8 cellular contexts compared by ENCODE assay signal in the genomic region with DNA sequence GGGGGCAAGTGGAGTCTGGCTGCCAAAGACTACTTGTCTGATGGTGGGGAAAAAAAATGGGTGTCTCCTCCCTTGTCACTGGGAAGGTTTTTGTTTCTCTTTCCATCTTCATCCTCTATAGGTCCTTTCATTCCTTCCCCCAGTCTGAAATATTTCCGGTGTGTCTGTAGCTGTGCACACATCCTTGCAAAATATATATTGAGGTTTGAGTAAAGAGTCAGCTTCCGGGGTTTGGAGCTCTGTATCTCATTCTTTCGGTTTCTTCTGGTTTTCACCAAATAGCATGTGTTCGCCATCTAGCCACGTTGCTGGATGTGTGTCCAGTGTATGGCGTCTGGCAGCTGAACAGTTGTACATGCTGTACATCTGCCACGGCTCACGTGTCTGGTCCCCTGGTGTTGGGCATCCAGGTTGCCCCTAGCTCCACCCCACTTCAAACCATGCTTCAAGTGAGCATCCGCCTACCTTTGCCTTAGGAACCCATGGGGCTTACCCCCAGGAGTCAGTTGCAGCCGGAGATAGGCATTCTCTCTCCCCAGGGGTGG.
DNase-seq lines count a peak whose midpoint lies in the region; ATAC-seq and TF ChIP-seq lines count a peak whose summit lies in the region.

No MANE protein-coding gene starts in this region.

- H3K4me3 ChIP-seq in AG04450 (ENCODE audit: low read depth, low read length) (no peak overlapping the region), fibroblast of pulmonary artery (replicated peaks; ENCODE audit: low read depth, low read length) (no peak overlapping the region), thymus (ENCODE audit: low read length) (peak overlapping the region; percentile 20), ovary (no peak overlapping the region)

- WGBS in thymus, result 41% methylated on average over 10 of the region's 10 CpGs
- WGBS in ovary, 3 donors, result 86 to 90% (median 89%) methylated on average over 10 of the region's 10 CpGs

- ATAC-seq in GM19328 (IDR thresholded peaks at IDR 0.05; ENCODE audit: unreplicated experiment) (peak; percentile 33), HG03439 (IDR thresholded peaks at IDR 0.05; ENCODE audit: unreplicated experiment) (peak; percentile 40)

- POLR2A ChIA-PET in AG04450 (lab: Yijun Ruan, JAX), result interaction anchor here (1.6 kb wide), 1 partner anchor 46 kb away, joined by 5 read pairs; no protein-coding TSS in a partner anchor

- CTCF ChIA-PET in AG04450 (lab: Charles Lee), result no interaction called here

- intact Hi-C loops in ovary (cut with DNase I), result no loop called here

- no peak for TF ChIP-seq EP300 in ovary (IDR thresholded peaks at IDR 0.05)

- H3K4me1 ChIP-seq in thymus (ENCODE audit: control insufficient read depth, insufficient read depth, low read length) (peaks cover 13% of the 10 kb centered on the region), ovary (ENCODE audit: insufficient read depth) (no peaks in the 10 kb centered on the region)

- H3K9me3 ChIP-seq in AG04450 (ENCODE audit: control insufficient read depth, insufficient read depth, low read length) (no peaks in the 10 kb centered on the region), thymus (ENCODE audit: control insufficient read depth) (no peaks in the 10 kb centered on the region), ovary (no peaks in the 10 kb centered on the region)

- H3K27ac ChIP-seq in AG04450 (ENCODE audit: low read depth, low read length) (peak overlapping the region; percentile 39), thymus (ENCODE audit: low read depth) (peak overlapping the region; percentile 91), ovary (no peak overlapping the region)

- no peak for TF ChIP-seq CTCF in AG04450 (IDR thresholded peaks at IDR 0.05; ENCODE audit: low read depth, low read length)
- no peak for TF ChIP-seq CTCF in fibroblast of pulmonary artery (IDR thresholded peaks at IDR 0.05; ENCODE audit: low read length, missing control alignments)
- TF ChIP-seq CTCF in ovary (IDR thresholded peaks at IDR 0.05), result no peak

- DNase-seq in AG04450 (ENCODE audit: low read depth, low spot score) (no peak), fibroblast of pulmonary artery (ENCODE audit: low read depth) (peak; percentile 39), ovary (no peak), SK-N-DZ (ENCODE audit: low spot score) (no peak)
- DNase-seq in activated CD4-positive, alpha-beta T cell treated with anti-CD3 and anti-CD28 coated beads for 4 hours, result peak; percentile 56 to 61

- H3K36me3 ChIP-seq in thymus (ENCODE audit: control insufficient read depth, insufficient read depth) (no peaks in the 10 kb centered on the region), ovary (no peaks in the 10 kb centered on the region)

- no peaks in the 10 kb centered on the region for H3K27me3 ChIP-seq in AG04450 (ENCODE audit: control insufficient read depth, insufficient read depth, low read length)
- no peaks in the 10 kb centered on the region for H3K27me3 ChIP-seq in thymus (ENCODE audit: control insufficient read depth, insufficient read depth)
- no peaks in the 10 kb centered on the region for H3K27me3 ChIP-seq in ovary

- no peak for TF ChIP-seq POLR2A in ovary (IDR thresholded peaks at IDR 0.05)

Comparison
In these comparisons a context has a peak if more than half of its experiments do, and no peak if none do; other contexts are left out.
1. DNase-seq: peak in activated CD4-positive, alpha-beta T cell treated with anti-CD3 and anti-CD28 coated beads for 4 hours (2 of 2) and fibroblast of pulmonary artery (single experiment); none in AG04450 (single experiment), ovary (0 of 5) and SK-N-DZ (single experiment).
2. H3K27ac ChIP-seq: peak in AG04450 (single experiment) and thymus (single experiment); none in ovary (0 of 2).